Comparison of ENCODE assay signal across 6 cellular contexts in genomic region chr2:240696469-240696868, GRCh38. TPM values are rescaled to one million over a fixed set of nuclear protein-coding genes. Genes with fewer than 3 reads are reported as not detected.
"Had no signal": no experiment of that assay in that cellular context is flagged by ENCODE, and none has a peak within 500 bp of the region (broad histone marks: within the 10 kb centered on the region; RNA-seq: fewer than 3 reads in every experiment).

No MANE protein-coding gene starts in this region.

RNA-seq across cellular contexts. Expression of gene AQP12A, which starts 4.8 kb away (rescaled TPM):
- total RNA-seq: HepG2, HT-29, HT1080, IMR-90, K562 had no signal
- polyA plus RNA-seq: HepG2, IgD-negative memory B cell, IMR-90, K562 had no signal

RNA-seq across cellular contexts. Expression of gene AQP12B, which starts 13.8 kb away (rescaled TPM):
- total RNA-seq: HepG2, HT-29, HT1080, IMR-90, K562 had no signal
- polyA plus RNA-seq: HepG2, IgD-negative memory B cell, IMR-90, K562 had no signal
